17 cellular contexts compared by ENCODE assay signal in the genomic region with DNA sequence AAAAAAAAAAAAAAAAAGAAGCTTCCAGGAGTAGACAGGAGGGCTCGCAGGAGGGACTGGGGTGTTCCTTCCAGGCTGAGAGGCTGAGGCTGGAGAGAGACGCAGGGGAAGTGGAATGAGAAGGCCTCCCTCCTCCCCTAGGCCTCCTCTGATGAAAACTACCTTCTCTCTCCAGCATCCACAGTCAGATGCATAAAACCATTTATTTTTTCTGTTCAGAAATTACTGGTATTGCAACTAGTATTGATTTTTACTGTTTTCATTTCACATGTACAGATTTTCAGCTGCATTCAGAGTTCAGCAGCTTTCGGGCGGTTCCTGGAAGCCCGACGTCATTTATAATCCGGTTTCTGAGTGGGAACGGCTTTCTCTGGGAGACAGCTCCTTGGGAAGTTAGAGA. TPM values are rescaled to one million over a fixed set of nuclear protein-coding genes. Genes with fewer than 3 reads are reported as not detected.
DNase-seq lines count a peak whose midpoint lies in the region; ATAC-seq and TF ChIP-seq lines count a peak whose summit lies in the region.
"Had no signal": no experiment of that assay in that cellular context is flagged by ENCODE, and none has a peak within 500 bp of the region (broad histone marks: within the 10 kb centered on the region; RNA-seq: fewer than 3 reads in every experiment).

No MANE protein-coding gene starts in this region.

- intact Hi-C loops in left lung (cut with DNase I) (loop anchor here in 1 of 2 donors (5.0 kb wide), 1 partner anchor 272 kb away; no protein-coding TSS in a partner anchor), Caco-2 (cut with micrococcal nuclease; ENCODE audit: unreplicated experiment) (loop anchor here (5.0 kb wide), 2 partner anchors 57 to 72 kb away; no protein-coding TSS in a partner anchor)

- H3K27me3 Mint-ChIP-seq in T-cell (no peaks in the 10 kb centered on the region), Caco-2 (ENCODE audit: insufficient read depth, unreplicated experiment) (no peaks in the 10 kb centered on the region)

- no peaks in the 10 kb centered on the region for H3K79me2 ChIP-seq in smooth muscle cell (ENCODE audit: low read depth)

- H2AFZ ChIP-seq in smooth muscle cell (ENCODE audit: low read depth), result no peak overlapping the region

- H4K20me1 ChIP-seq in BLaER1 (0 out of 2 replicates have a peak, but pooled peaks cover 4% of the 10 kb centered on the region), smooth muscle cell (ENCODE audit: low read depth) (no peaks in the 10 kb centered on the region)

- no peaks in the 10 kb centered on the region for H3K36me3 Mint-ChIP-seq in T-cell
- no peaks in the 10 kb centered on the region for H3K36me3 Mint-ChIP-seq in Caco-2 (ENCODE audit: insufficient read depth, unreplicated experiment)

- H3K9ac ChIP-seq in BLaER1, result peak overlapping the region; percentile 77
- H3K9ac ChIP-seq in smooth muscle cell (ENCODE audit: low read depth), result no peak overlapping the region

- POLR2A ChIA-PET in T-cell (lab: Charles Lee), result interaction anchor here in 1 of 2 donors (0.6 kb wide), 1 partner anchor 14 kb away, joined by 3 read pairs; no protein-coding TSS in a partner anchor
- POLR2A ChIA-PET in Caco-2 (lab: Charles Lee), result interaction anchor here (0.6 kb wide), 1 partner anchor 144 kb away, joined by 4 read pairs; no protein-coding TSS in a partner anchor

- peaks cover 100% of the 10 kb centered on the region for H3K4me1 ChIP-seq in BLaER1
- peaks cover 16 to 79% of the 10 kb centered on the region in 2 donors for H3K4me1 ChIP-seq in left lung
- H3K4me1 ChIP-seq in smooth muscle cell (ENCODE audit: low read depth), result peaks cover 4% of the 10 kb centered on the region
- no peaks in the 10 kb centered on the region; the same call in 1 of the 2 replicates for H3K4me1 ChIP-seq in Caco-2

- H3K36me3 ChIP-seq in BLaER1 (no peaks in the 10 kb centered on the region), GM06990 (ENCODE audit: control insufficient read depth, insufficient read depth, low read length) (no peaks in the 10 kb centered on the region), left lung (no peaks in the 10 kb centered on the region), smooth muscle cell (ENCODE audit: low read depth) (no peaks in the 10 kb centered on the region), Caco-2 (ENCODE audit: control insufficient read depth, insufficient read depth, low read length) (no peaks in the 10 kb centered on the region)
- H3K36me3 ChIP-seq: adrenal gland, ovary, thyroid gland had no signal

- H3K9me3 ChIP-seq in BLaER1, result no peaks in the 10 kb centered on the region
- H3K9me3 ChIP-seq in left lung, result no peaks in the 10 kb centered on the region
- H3K9me3 ChIP-seq in smooth muscle cell (replicated peaks; ENCODE audit: low read depth), result no peaks in the 10 kb centered on the region
- H3K9me3 ChIP-seq in Caco-2, result no peaks in the 10 kb centered on the region
- H3K9me3 ChIP-seq: adrenal gland, ovary, thyroid gland had no signal

- H3K4me2 ChIP-seq in BLaER1, result peak overlapping the region; percentile 97
- no peak overlapping the region for H3K4me2 ChIP-seq in smooth muscle cell

- H3K9me3 Mint-ChIP-seq in T-cell, result no peaks in the 10 kb centered on the region
- H3K9me3 Mint-ChIP-seq in Caco-2 (ENCODE audit: unreplicated experiment), result no peaks in the 10 kb centered on the region
- H3K9me3 Mint-ChIP-seq: endodermal cell had no signal

- H3K27ac Mint-ChIP-seq in T-cell, result peak overlapping the region; percentile 20 to 76
- H3K27ac Mint-ChIP-seq in Caco-2 (ENCODE audit: unreplicated experiment), result no peak overlapping the region
- H3K27ac Mint-ChIP-seq: endodermal cell had no signal

- peak overlapping the region; percentile 98 for H3K27ac ChIP-seq in BLaER1
- H3K27ac ChIP-seq in left lung, result peak overlapping the region; percentile 46 to 82
- H3K27ac ChIP-seq in smooth muscle cell (ENCODE audit: low read depth), result no peak overlapping the region
- H3K27ac ChIP-seq: ovary had no signal

- DNase-seq in GM06990 (ENCODE audit: extremely low read depth, insufficient read length) (no peak), T-cell (no peak), left lung (no peak), OCI-M1 (lab: John Stamatoyannopoulos, UW) (no peak), smooth muscle cell (lab: John Stamatoyannopoulos, UW; ENCODE audit: unreplicated experiment) (no peak), Caco-2 (no peak)
- DNase-seq: activated T-cell treated with anti-CD3 and anti-CD28 coated beads, Interleukin-2, amount 50 U/mL, for 1 hour; central memory CD4-positive, alpha-beta T cell; NCI-H1105 treated with DMSO at 0.1 percent for 48 hours; ovary; stimulated activated CD4-positive, alpha-beta T cell treated with anti-CD3 and anti-CD28 coated beads, Interleukin-4, amount 100 ng/mL, for 4 hours; thyroid gland had no signal

- TF ChIP-seq CTCF in GM06990 (IDR thresholded peaks at IDR 0.05; ENCODE audit: insufficient read depth, low read length, poor library complexity, severe bottlenecking) (no peak), left lung (IDR thresholded peaks at IDR 0.05) (no peak), smooth muscle cell (IDR thresholded peaks at IDR 0.05; ENCODE audit: borderline replicate concordance, insufficient read depth, poor library complexity, severe bottlenecking) (no peak), Caco-2 (IDR thresholded peaks at IDR 0.05; ENCODE audit: insufficient read depth in 1 of 2, low read depth in 1 of 2, low read length in 1 of 2, severe bottlenecking in 1 of 2, unreplicated experiment in 1 of 2) (no peak)

- H3K4me1 Mint-ChIP-seq in T-cell (peaks cover 23 to 29% (median 24%) of the 10 kb centered on the region in 3 donors), Caco-2 (ENCODE audit: low read depth, unreplicated experiment) (no peaks in the 10 kb centered on the region)

- no peak overlapping the region for H3K4me3 ChIP-seq in BLaER1
- peak overlapping the region; percentile 57 for H3K4me3 ChIP-seq in GM06990 (replicated peaks; ENCODE audit: low read depth, low read length)
- no peak overlapping the region for H3K4me3 ChIP-seq in left lung
- H3K4me3 ChIP-seq in smooth muscle cell, result no peak overlapping the region
- no peak overlapping the region for H3K4me3 ChIP-seq in Caco-2 (ENCODE audit: low read depth, low read length)
- H3K4me3 ChIP-seq: adrenal gland, ovary, thyroid gland had no signal

- no peaks in the 10 kb centered on the region for H3K27me3 ChIP-seq in BLaER1
- H3K27me3 ChIP-seq in GM06990 (replicated peaks; ENCODE audit: control insufficient read depth, insufficient read depth, low read length), result no peaks in the 10 kb centered on the region
- no peaks in the 10 kb centered on the region for H3K27me3 ChIP-seq in left lung
- H3K27me3 ChIP-seq in smooth muscle cell (ENCODE audit: low read depth), result no peaks in the 10 kb centered on the region
- H3K27me3 ChIP-seq in Caco-2 (replicated peaks; ENCODE audit: control insufficient read depth, insufficient read depth, low read length), result no peaks in the 10 kb centered on the region
- H3K27me3 ChIP-seq: adrenal gland, ovary, thyroid gland had no signal

- no TSS peak for BruUV-seq in Caco-2 (replicated peaks; lab: Mats Ljungman, UMichigan)

- peak overlapping the region in 1 of 3 donors; percentile 13 for H3K4me3 Mint-ChIP-seq in T-cell
- no peak overlapping the region for H3K4me3 Mint-ChIP-seq in Caco-2 (ENCODE audit: unreplicated experiment)

- CTCF ChIA-PET in T-cell (lab: Charles Lee), result no interaction called here
- CTCF ChIA-PET in Caco-2 (lab: Charles Lee), result no interaction called here

- ATAC-seq in T-cell (replicated peaks in 1 of 4), result no peak
- ATAC-seq in left lung, result no peak
- ATAC-seq in GM21528 (IDR thresholded peaks at IDR 0.05; ENCODE audit: low FRiP score, unreplicated experiment), result no peak

- no peaks in the 10 kb centered on the region for H3F3A ChIP-seq in smooth muscle cell (ENCODE audit: low read depth)

- 82% methylated on average over 8 of the region's 8 CpGs for WGBS in smooth muscle cell (ENCODE audit: low lambda C conversion rate)

RNA-seq across cellular contexts. Expression of a gene that starts 6.8 kb away (rescaled TPM):
- total RNA-seq in T-cell, result under 1 TPM; 0.07 to 0.32 (median 0.18) TPM
- 10 to 100 TPM in 1 of 2 donors, 1 to 10 TPM in 1; 6.9 to 28.0 TPM for total RNA-seq in left lung
- not detected in 2 replicates for total RNA-seq in smooth muscle cell
- polyA plus RNA-seq in smooth muscle cell, result not detected in 2 replicates
- not detected in 2 replicates for total RNA-seq in Caco-2 (2022)
- total RNA-seq: fibroblast of villous mesenchyme had no signal
